1 cellular context compared by ENCODE assay signal in the genomic region with DNA sequence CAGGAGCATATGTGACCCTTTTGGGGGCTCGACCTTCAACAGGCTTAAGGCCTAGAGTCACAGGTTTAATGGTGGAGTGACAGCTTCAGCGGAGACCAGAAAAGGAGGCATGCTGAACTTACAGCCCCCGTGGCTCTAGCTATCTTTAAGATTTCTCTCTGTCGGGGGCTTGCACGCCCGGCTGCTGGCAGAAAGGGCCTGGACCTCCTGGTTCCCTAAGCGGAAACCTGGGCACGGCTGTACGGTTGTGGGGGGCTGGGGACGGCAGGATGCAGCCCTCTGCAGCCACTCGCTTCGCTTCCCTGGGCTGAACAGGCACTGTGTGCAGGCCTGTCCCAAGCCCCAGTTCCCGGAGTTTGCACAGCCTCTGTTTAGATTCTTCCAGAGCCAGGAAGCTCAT.
TF ChIP-seq lines count a peak whose summit lies in the region.

No MANE protein-coding gene starts in this region.

TF ChIP-seq in SK-N-SH treated with all-trans-retinoic acid at 6 μM for 48 hours, 23 proteins besides CTCF, POLR2A, EP300 and RAD21 (continued from another document):
- TF ChIP-seq ZC3H10 (CRISPR knock-in tag; IDR thresholded peaks at IDR 0.05) (no peak), ZNF565 (CRISPR knock-in tag; conservative IDR thresholded peaks at IDR 0.05; ENCODE audit: low read depth) (no peak), POU6F1 (CRISPR knock-in tag; IDR thresholded peaks at IDR 0.05; ENCODE audit: borderline replicate concordance, low read depth) (no peak), ARNTL (CRISPR knock-in tag; IDR thresholded peaks at IDR 0.05; ENCODE audit: borderline replicate concordance, low read depth) (no peak), ESRRG (CRISPR knock-in tag; IDR thresholded peaks at IDR 0.05) (no peak)
TF ChIP-seq in SK-N-SH treated with all-trans-retinoic acid at 6 μM for 48 hours: peak in this region for 0.
